27 cellular contexts compared by ENCODE assay signal in the genomic region with DNA sequence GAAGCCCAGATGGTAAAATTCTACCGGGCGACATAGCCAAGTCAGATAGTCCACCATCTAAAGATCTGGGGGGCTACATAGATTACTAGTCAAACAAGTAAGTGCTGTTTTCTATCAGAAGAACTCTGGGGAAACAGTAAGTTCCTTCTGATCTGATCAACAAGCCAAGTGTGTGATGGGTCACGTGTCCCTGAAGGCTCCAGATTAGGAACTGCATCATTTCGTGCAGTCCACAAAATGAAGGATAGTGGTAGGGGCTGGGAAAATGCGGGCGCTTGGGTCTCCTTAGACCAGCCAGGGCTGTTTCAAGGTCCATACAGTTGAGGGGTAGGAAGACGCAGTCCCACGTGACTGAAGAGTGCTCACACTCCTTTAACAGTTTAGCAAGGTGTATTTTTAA. TPM values are rescaled to one million over a fixed set of nuclear protein-coding genes. Genes with fewer than 3 reads are reported as not detected.
A peak's percentile ranks its signal among the peaks of the same experiment; 100 is the strongest.
DNase-seq lines count a peak whose midpoint lies in the region; ATAC-seq and TF ChIP-seq lines count a peak whose summit lies in the region.
"Had no signal": no experiment of that assay in that cellular context is flagged by ENCODE, and none has a peak within 500 bp of the region (broad histone marks: within the 10 kb centered on the region; RNA-seq: fewer than 3 reads in every experiment).

No MANE protein-coding gene starts in this region.

- peaks cover 0 to 2% (median 0%) of the 10 kb centered on the region in 5 donors for H3K9me3 Mint-ChIP-seq in CD8-positive, alpha-beta memory T cell
- H3K9me3 Mint-ChIP-seq in endodermal cell (no peaks in the 10 kb centered on the region), neural crest cell (no peaks in the 10 kb centered on the region)
- H3K9me3 Mint-ChIP-seq: activated naive CD8-positive, alpha-beta T cell treated with anti-CD3 and anti-CD28 coated beads, Interleukin-2, amount 50 U/mL, for 24 hours; HFFc6; stimulated activated memory B cell treated with anti-CD40 and anti-IgM and Interleukin-4, amounts not matched to agents 10 μg/mL and 1 μg/mL and 100 μg/mL, for 72 hours; T-helper 1 cell treated with Interleukin-12 subunit alpha and Interleukin-12 subunit beta and Interleukin-4 antibody, amounts not matched to agents 30 μg/mL and 1 μg/mL, for 36 hours had no signal

- peaks cover 15% of the 10 kb centered on the region for H3K4me1 ChIP-seq in CD8-positive, alpha-beta memory T cell (ENCODE audit: insufficient read depth, low read length)
- peaks cover 25% of the 10 kb centered on the region for H3K4me1 ChIP-seq in endodermal cell (ENCODE audit: control insufficient read depth, insufficient read depth, low read length)

- H3K9me3 ChIP-seq in CD8-positive, alpha-beta memory T cell (ENCODE audit: low read length): no peaks in the 10 kb centered on the region
- H3K9me3 ChIP-seq in endodermal cell (ENCODE audit: control insufficient read depth, low read length): no peaks in the 10 kb centered on the region
- H3K9me3 ChIP-seq: left ventricle myocardium inferior, suprapubic skin had no signal

- H3K4me3 Mint-ChIP-seq in CD8-positive, alpha-beta memory T cell: peak overlapping the region; percentile 4 to 85 (median 62)
- H3K4me3 Mint-ChIP-seq in endodermal cell (peak overlapping the region; percentile 66), neural crest cell (peak overlapping the region; percentile 88)
- H3K4me3 Mint-ChIP-seq: activated naive CD8-positive, alpha-beta T cell treated with anti-CD3 and anti-CD28 coated beads, Interleukin-2, amount 50 U/mL, for 24 hours; HFFc6; stimulated activated memory B cell treated with anti-CD40 and anti-IgM and Interleukin-4, amounts not matched to agents 10 μg/mL and 1 μg/mL and 100 μg/mL, for 72 hours had no signal

- no peak overlapping the region for H3K9ac ChIP-seq in endodermal cell (ENCODE audit: extremely low read depth, low read length, poor library complexity, severe bottlenecking)

- CTCF ChIA-PET in CD8-positive, alpha-beta memory T cell (lab: Charles Lee): interaction anchor here (8.9 kb wide), 1 partner anchor 216 kb away, joined by 147 read pairs; no protein-coding TSS in a partner anchor

- no peak overlapping the region for H3K27ac ChIP-seq in CD8-positive, alpha-beta memory T cell (ENCODE audit: low read depth, low read length)
- no peak overlapping the region for H3K27ac ChIP-seq in endodermal cell (ENCODE audit: low read depth, low read length)
- H3K27ac ChIP-seq: C4-2B, left ventricle myocardium inferior, RWPE1, SK-N-MC, suprapubic skin had no signal

- peaks cover 0 to 6% of the 10 kb centered on the region in 2 donors for H3K27me3 Mint-ChIP-seq in CD8-positive, alpha-beta memory T cell
- peaks cover 49% of the 10 kb centered on the region for H3K27me3 Mint-ChIP-seq in endodermal cell (ENCODE audit: insufficient read depth)
- peaks cover 65% of the 10 kb centered on the region for H3K27me3 Mint-ChIP-seq in neural crest cell (ENCODE audit: low read depth)

- ATAC-seq in HG02885 (IDR thresholded peaks at IDR 0.05; ENCODE audit: poor library complexity, unreplicated experiment) (no peak), GM19397 (IDR thresholded peaks at IDR 0.05; ENCODE audit: unreplicated experiment) (no peak), HG02884 (IDR thresholded peaks at IDR 0.05; ENCODE audit: unreplicated experiment) (no peak)
- ATAC-seq: activated naive CD8-positive, alpha-beta T cell treated with anti-CD3 and anti-CD28 coated beads, Interleukin-2, amount 50 U/mL, for 24 hours; sciatic nerve; stimulated activated memory B cell treated with anti-CD40 and anti-IgM and Interleukin-4, amounts not matched to agents 10 μg/mL and 1 μg/mL and 100 μg/mL, for 72 hours had no signal

- peak overlapping the region in 6 of 8 donors; percentile 35 to 91 (median 54) for H3K27ac Mint-ChIP-seq in CD8-positive, alpha-beta memory T cell
- H3K27ac Mint-ChIP-seq in endodermal cell: no peak overlapping the region
- H3K27ac Mint-ChIP-seq in neural crest cell (ENCODE audit: unreplicated experiment): no peak overlapping the region
- H3K27ac Mint-ChIP-seq: activated naive CD8-positive, alpha-beta T cell treated with anti-CD3 and anti-CD28 coated beads, Interleukin-2, amount 50 U/mL, for 24 hours; HFFc6; stimulated activated memory B cell treated with anti-CD40 and anti-IgM and Interleukin-4, amounts not matched to agents 10 μg/mL and 1 μg/mL and 100 μg/mL, for 72 hours; T-helper 1 cell treated with Interleukin-12 subunit alpha and Interleukin-12 subunit beta and Interleukin-4 antibody, amounts not matched to agents 30 μg/mL and 1 μg/mL, for 36 hours had no signal

- no peaks in the 10 kb centered on the region for H3K27me3 ChIP-seq in CD8-positive, alpha-beta memory T cell (ENCODE audit: insufficient read depth, low read length, poor library complexity, severe bottlenecking)
- peaks cover 37% of the 10 kb centered on the region for H3K27me3 ChIP-seq in endodermal cell (ENCODE audit: control insufficient read depth, insufficient read depth, low read length, poor library complexity, severe bottlenecking)

- POLR2A ChIA-PET in CD8-positive, alpha-beta memory T cell (lab: Charles Lee): no interaction called here

- peaks cover 32 to 53% (median 36%) of the 10 kb centered on the region in 3 donors for H3K4me1 Mint-ChIP-seq in CD8-positive, alpha-beta memory T cell
- H3K4me1 Mint-ChIP-seq in endodermal cell (peaks cover 71% of the 10 kb centered on the region), neural crest cell (peaks cover 10% of the 10 kb centered on the region)

- WGBS in endodermal cell (ENCODE audit: insufficient coverage in 1 of 2, insufficient read length in 1 of 2), 2 experiments: 88 to 98% methylated on average over 8 of the region's 8 CpGs

- H3K36me3 Mint-ChIP-seq in CD8-positive, alpha-beta memory T cell: peaks cover 0 to 8% (median 0%) of the 10 kb centered on the region in 3 donors
- no peaks in the 10 kb centered on the region for H3K36me3 Mint-ChIP-seq in endodermal cell (ENCODE audit: low read depth)
- H3K36me3 Mint-ChIP-seq in neural crest cell (ENCODE audit: low read depth): no peaks in the 10 kb centered on the region
- H3K36me3 Mint-ChIP-seq: stimulated activated memory B cell treated with anti-CD40 and anti-IgM and Interleukin-4, amounts not matched to agents 10 μg/mL and 1 μg/mL and 100 μg/mL, for 72 hours had no signal

- H3K4me3 ChIP-seq in CD8-positive, alpha-beta memory T cell (ENCODE audit: low read length): no peak overlapping the region
- no peak overlapping the region for H3K4me3 ChIP-seq in endodermal cell (ENCODE audit: low read length)
- H3K4me3 ChIP-seq: suprapubic skin had no signal

- TF ChIP-seq CTCF in endodermal cell (conservative IDR thresholded peaks at IDR 0.05): no peak
- TF ChIP-seq CTCF in neural crest cell (conservative IDR thresholded peaks at IDR 0.05): no peak

- H3K36me3 ChIP-seq in CD8-positive, alpha-beta memory T cell (ENCODE audit: insufficient read depth, low read length): no peaks in the 10 kb centered on the region
- no peaks in the 10 kb centered on the region for H3K36me3 ChIP-seq in endodermal cell (ENCODE audit: control insufficient read depth, insufficient read depth, low read length)
- H3K36me3 ChIP-seq: left ventricle myocardium inferior, suprapubic skin had no signal

- DNase-seq in CD8-positive, alpha-beta memory T cell: no peak
- DNase-seq in NCI-H69 (lab: John Stamatoyannopoulos, UW): peak; percentile 36
- DNase-seq in endodermal cell: no peak
- no peak for DNase-seq in neural crest cell (ENCODE audit: low read depth, low spot score)
- DNase-seq in HuH-7.5 (ENCODE audit: low spot score): no peak
- DNase-seq: activated gamma-delta T cell; activated naive CD8-positive, alpha-beta T cell treated with anti-CD3 and anti-CD28 coated beads, Interleukin-2, amount 50 U/mL, for 24 hours; activated T-cell treated with anti-CD3 and anti-CD28 coated beads for 4 hours; EL; GOT3; HFFc6; islet precursor cell; left ventricle myocardium inferior; NCI-H187; posterior cingulate gyrus; stimulated activated CD4-positive, alpha-beta T cell treated with anti-CD3 and anti-CD28 coated beads, Interleukin-12 subunit alpha, Interleukin-12 subunit beta, amount 100 ng/mL, for 4 hours; stimulated activated CD4-positive, alpha-beta T cell treated with anti-CD3 and anti-CD28 coated beads, Interleukin-4, amount 100 ng/mL, for 24 hours had no signal

RNA-seq across cellular contexts. Expression of gene CHN2, which starts 1.8 kb away (rescaled TPM):
- total RNA-seq in CD8-positive, alpha-beta memory T cell: 1 to 10 TPM; 4.1 to 5.3 TPM
- 30.4 TPM for polyA plus RNA-seq in CD8-positive, alpha-beta memory T cell
- 10 to 100 TPM; 14.0 to 14.1 TPM for total RNA-seq in endodermal cell
- 7.4 TPM for polyA plus RNA-seq in endodermal cell (2013, experiment 1 of 2)
- polyA plus RNA-seq in endodermal cell (2013, experiment 2 of 2): 7.4 TPM
- total RNA-seq in neural crest cell: 15.4 and 15.9 TPM in 2 replicates
- total RNA-seq: HFFc6 had no signal

RNA-seq across cellular contexts. Expression of gene CPVL, which starts 46.5 kb away (rescaled TPM):
- 1 to 10 TPM; 1.0 to 1.3 TPM for total RNA-seq in CD8-positive, alpha-beta memory T cell
- not detected for polyA plus RNA-seq in CD8-positive, alpha-beta memory T cell
- total RNA-seq in endodermal cell (10 to 100 TPM; 32.4 to 53.3 TPM), neural crest cell (31.3 and 32.9 TPM in 2 replicates)
- 21.3 TPM for polyA plus RNA-seq in endodermal cell (2013, experiment 1 of 2)
- polyA plus RNA-seq in endodermal cell (2013, experiment 2 of 2): 20.9 TPM
- total RNA-seq: HFFc6 had no signal

Comparison
In these comparisons a context has a peak if more than half of its experiments do, and no peak if none do; other contexts are left out.
1. H3K27ac Mint-ChIP-seq: peak in CD8-positive, alpha-beta memory T cell (6 of 8); none in endodermal cell (single experiment) and neural crest cell (single experiment).
2. RNA of gene CPVL, which starts 46.5 kb away (total RNA-seq): 32.4 to 53.3 TPM in endodermal cell and 31.3 to 32.9 TPM in neural crest cell; 1.0 to 1.3 TPM in CD8-positive, alpha-beta memory T cell; every median in the first group is over 10 times any median in the second.
3. Peak in every context shown above with its lines, with median percentiles within 50 percentile points of each other: H3K4me3 Mint-ChIP-seq.